ENCODE assay signal across 11 cellular contexts in the genomic region with DNA sequence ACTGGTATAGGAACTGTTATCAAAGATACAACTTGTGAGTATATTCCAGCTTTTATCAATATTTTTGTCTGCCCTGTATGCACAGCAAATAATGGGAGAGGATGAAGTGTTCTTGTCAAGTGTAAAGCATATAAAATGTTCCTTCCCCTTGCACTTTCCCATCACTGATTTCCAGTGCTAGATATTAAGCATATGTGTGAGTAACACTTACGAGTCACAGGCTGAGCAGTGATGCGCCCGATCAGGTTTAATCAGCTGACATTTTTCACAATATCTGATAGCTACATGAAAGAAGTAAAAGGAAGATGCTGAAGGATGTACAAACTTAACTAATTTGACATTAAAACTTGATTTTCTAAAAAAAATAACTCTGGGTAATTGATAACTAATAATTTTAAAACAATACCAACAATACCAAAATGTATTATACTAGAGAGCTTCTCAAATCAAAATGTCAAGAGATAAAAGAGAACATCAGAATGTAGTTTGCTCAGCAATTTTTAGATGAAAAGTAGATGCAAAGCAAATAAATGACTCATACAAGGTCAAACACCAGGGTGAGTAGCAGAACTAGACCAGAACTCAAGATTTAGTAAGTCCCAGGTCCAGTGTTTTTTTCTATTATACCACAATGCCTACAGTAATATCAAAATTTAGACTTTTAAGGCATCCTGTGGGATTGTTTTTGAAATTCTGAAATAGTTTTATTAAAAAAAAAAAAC. TPM values are rescaled to one million over a fixed set of nuclear protein-coding genes. Genes with fewer than 3 reads are reported as not detected.
DNase-seq lines count a peak whose midpoint lies in the region; FAIRE-seq and TF ChIP-seq lines count a peak whose summit lies in the region.
"Had no signal": no experiment of that assay in that cellular context is flagged by ENCODE, and none has a peak within 500 bp of the region (broad histone marks: within the 10 kb centered on the region; RNA-seq: fewer than 3 reads in every experiment).

No MANE protein-coding gene starts in this region.

- no peaks in the 10 kb centered on the region; the same call in 1 of the 2 replicates for H4K20me1 ChIP-seq in PC-9 (ENCODE audit: insufficient read depth)

- peak; percentile 4 for FAIRE-seq in endometrium (lab: Jason Lieb, UNC)

- intact Hi-C loops in activated CD4-positive, alpha-beta T cell treated with anti-CD3 and anti-CD28 coated beads, Interleukin-2, amount 10 ng/mL, durations not matched to agents 24 days and 14 days (cut with micrococcal nuclease) = no loop called here
- intact Hi-C loops in PC-9 (cut with micrococcal nuclease; ENCODE audit: unreplicated experiment) (no loop called here), prostate gland (cut with DNase I) (no loop called here), spleen (cut with DNase I; ENCODE audit: low total_unique reads) (no loop called here)

- H3K27me3 Mint-ChIP-seq in activated CD4-positive, alpha-beta T cell treated with anti-CD3 and anti-CD28 coated beads, Interleukin-2, amount 10 ng/mL, durations not matched to agents 24 days and 14 days = no peaks in the 10 kb centered on the region
- no peaks in the 10 kb centered on the region for H3K27me3 Mint-ChIP-seq in osteocyte (ENCODE audit: unreplicated experiment)

- POLR2A ChIA-PET in PC-9 (lab: Charles Lee; ENCODE audit: unreplicated experiment) = no interaction called here

- H3K4me2 ChIP-seq in PC-9 = no peak overlapping the region

- CTCF ChIA-PET in PC-9 (lab: Charles Lee) = no interaction called here

- TF ChIP-seq POLR2A in prostate gland (IDR thresholded peaks at IDR 0.05) (no peak), spleen (IDR thresholded peaks at IDR 0.05) (no peak)

- no peak overlapping the region for H3K27ac Mint-ChIP-seq in activated CD4-positive, alpha-beta T cell treated with anti-CD3 and anti-CD28 coated beads, Interleukin-2, amount 10 ng/mL, durations not matched to agents 24 days and 14 days
- peak overlapping the region; percentile 31 for H3K27ac Mint-ChIP-seq in osteocyte (ENCODE audit: unreplicated experiment)

- peaks cover 20% of the 10 kb centered on the region for H3F3A ChIP-seq in PC-9 (ENCODE audit: insufficient read depth, low read depth)

- no peaks in the 10 kb centered on the region for H3K27me3 ChIP-seq in PC-9 (ENCODE audit: insufficient read depth, low read depth)
- H3K27me3 ChIP-seq in prostate gland (replicated peaks; ENCODE audit: insufficient read depth) = no peaks in the 10 kb centered on the region
- H3K27me3 ChIP-seq in spleen (replicated peaks in 1 of 7) = no peaks in the 10 kb centered on the region
- H3K27me3 ChIP-seq: upper lobe of right lung had no signal

- no peak overlapping the region for H3K4me3 Mint-ChIP-seq in activated CD4-positive, alpha-beta T cell treated with anti-CD3 and anti-CD28 coated beads, Interleukin-2, amount 10 ng/mL, durations not matched to agents 24 days and 14 days
- H3K4me3 Mint-ChIP-seq in osteocyte (ENCODE audit: unreplicated experiment) = no peak overlapping the region

- H3K36me3 Mint-ChIP-seq in activated CD4-positive, alpha-beta T cell treated with anti-CD3 and anti-CD28 coated beads, Interleukin-2, amount 10 ng/mL, durations not matched to agents 24 days and 14 days (ENCODE audit: low read depth) = peaks cover 59% of the 10 kb centered on the region
- H3K36me3 Mint-ChIP-seq in osteocyte (ENCODE audit: unreplicated experiment) = peaks cover 21% of the 10 kb centered on the region

- no peak overlapping the region for H2AFZ ChIP-seq in PC-9

- H3K27ac ChIP-seq in PC-9 (0 out of 2 replicates have a peak overlapping the region, but pooled peaks have one; percentile 17), prostate gland (no peak overlapping the region), spleen (peak overlapping the region in 1 of 8 donors; percentile 8)
- H3K27ac ChIP-seq: upper lobe of right lung had no signal

- H3K79me2 ChIP-seq in PC-9 (ENCODE audit: low read depth) = no peaks in the 10 kb centered on the region

- no TSS peak for BruUV-seq in PC-9 (replicated peaks; lab: Mats Ljungman, UMichigan)

- no peak for TF ChIP-seq CTCF in PC-9 (conservative IDR thresholded peaks at IDR 0.05)
- TF ChIP-seq CTCF in osteocyte (IDR thresholded peaks at IDR 0.05) = no peak
- TF ChIP-seq CTCF in prostate gland (IDR thresholded peaks at IDR 0.05) = no peak
- no peak for TF ChIP-seq CTCF in spleen (IDR thresholded peaks at IDR 0.05 in 8 of 11, conservative IDR thresholded peaks at IDR 0.05 in 3 of 11)

- H3K9me3 Mint-ChIP-seq in activated CD4-positive, alpha-beta T cell treated with anti-CD3 and anti-CD28 coated beads, Interleukin-2, amount 10 ng/mL, durations not matched to agents 24 days and 14 days = no peaks in the 10 kb centered on the region
- H3K9me3 Mint-ChIP-seq in osteocyte (ENCODE audit: unreplicated experiment) = peaks cover 4% of the 10 kb centered on the region

- H3K36me3 ChIP-seq in PC-9 (ENCODE audit: low read depth) = 0 out of 2 replicates have a peak, but pooled peaks cover 7% of the 10 kb centered on the region
- H3K36me3 ChIP-seq in prostate gland = no peaks in the 10 kb centered on the region
- H3K36me3 ChIP-seq in spleen = peaks cover 0 to 91% (median 12%) of the 10 kb centered on the region in 6 donors

- no peak overlapping the region for H3K4me3 ChIP-seq in PC-9
- no peak overlapping the region for H3K4me3 ChIP-seq in prostate gland
- no peak overlapping the region for H3K4me3 ChIP-seq in spleen
- H3K4me3 ChIP-seq: upper lobe of right lung had no signal

- H3K9me2 ChIP-seq in PC-9 (ENCODE audit: insufficient read depth) = no peaks in the 10 kb centered on the region

- peaks cover 26% of the 10 kb centered on the region for H3K4me1 Mint-ChIP-seq in activated CD4-positive, alpha-beta T cell treated with anti-CD3 and anti-CD28 coated beads, Interleukin-2, amount 10 ng/mL, durations not matched to agents 24 days and 14 days
- peaks cover 20% of the 10 kb centered on the region for H3K4me1 Mint-ChIP-seq in osteocyte (ENCODE audit: unreplicated experiment)

- H3K9me3 ChIP-seq in PC-9 (ENCODE audit: insufficient read depth, low read depth) (no peaks in the 10 kb centered on the region; the same call in 1 of the 2 replicates), prostate gland (no peaks in the 10 kb centered on the region), spleen (peaks cover 0 to 13% (median 2%) of the 10 kb centered on the region in 8 donors)
- H3K9me3 ChIP-seq: upper lobe of right lung had no signal

- peaks cover 18% of the 10 kb centered on the region for H3K4me1 ChIP-seq in PC-9 (replicated peaks; ENCODE audit: insufficient read depth)
- no peaks in the 10 kb centered on the region for H3K4me1 ChIP-seq in prostate gland (replicated peaks)
- H3K4me1 ChIP-seq in spleen = peaks cover 0 to 23% (median 4%) of the 10 kb centered on the region in 6 donors
- H3K4me1 ChIP-seq: upper lobe of right lung had no signal

- DNase-seq in activated CD4-positive, alpha-beta T cell treated with anti-CD3 and anti-CD28 coated beads for 48 hours = peak; percentile 33
- no peak for DNase-seq in activated CD4-positive, alpha-beta T cell treated with anti-CD3 and anti-CD28 coated beads, Interleukin-2, amount 10 ng/mL, durations not matched to agents 24 days and 14 days
- DNase-seq in PC-9 (peak in 1 of 2 experiments; percentile 55), osteocyte (ENCODE audit: extremely low spot score, unreplicated experiment) (no peak), prostate gland (ENCODE audit: low spot score) (no peak), spleen (no peak), NCI-H187 (lab: John Stamatoyannopoulos, UW) (no peak)
- DNase-seq: cortex of kidney, NCI-H510A treated with DMSO at 0.1 percent for 48 hours, upper lobe of right lung had no signal

- WGBS in prostate gland = 72% methylated on average over 3 of the region's 3 CpGs
- 81 to 93% (median 89%) methylated on average over 3 of the region's 3 CpGs for WGBS in spleen, 5 donors

RNA-seq across cellular contexts. Expression of a gene that starts 56.4 kb away (rescaled TPM):
- total RNA-seq in activated CD4-positive, alpha-beta T cell treated with anti-CD3 and anti-CD28 coated beads, Interleukin-2, amount 10 ng/mL, durations not matched to agents 24 days and 14 days = 64.7 and 65.4 TPM in 2 replicates
- total RNA-seq in PC-9 (2021) (31.9 and 47.5 TPM in 2 replicates), osteocyte (50.6 and 56.2 TPM in 2 replicates), prostate gland (10 to 100 TPM; 50.4 to 77.1 TPM), spleen (100 to 1,000 TPM in 2 of 7 donors, 10 to 100 TPM in 5; 62.8 to 110 (median 84.8) TPM)
- polyA plus RNA-seq in spleen = 10 to 100 TPM; 15.6 to 19.2 (median 18.8) TPM
